In genomic region chr3:45329779-45330305, GRCh38 we compare ENCODE assay signal across 16 cellular contexts. TPM values are rescaled to one million over a fixed set of nuclear protein-coding genes. Genes with fewer than 3 reads are reported as not detected.
A peak's percentile ranks its signal among the peaks of the same experiment; 100 is the strongest.
DNase-seq lines count a peak whose midpoint lies in the region; FAIRE-seq and TF ChIP-seq lines count a peak whose summit lies in the region.
"Had no signal": no experiment of that assay in that cellular context is flagged by ENCODE, and none has a peak within 500 bp of the region (broad histone marks: within the 10 kb centered on the region; RNA-seq: fewer than 3 reads in every experiment).

No MANE protein-coding gene starts in this region.

- H3K9me3 ChIP-seq in BLaER1 (no peaks in the 10 kb centered on the region), Loucy (ENCODE audit: insufficient read depth, low read depth, low read length) (no peaks in the 10 kb centered on the region), H1 (ENCODE audit: insufficient read depth in 2 of 2, low read depth in 1 of 2, low read length in 1 of 2) (no peaks in the 10 kb centered on the region)
- H3K9me3 ChIP-seq in BLaER1 treated with 17β-estradiol and CSF1 and Interleukin-3, amounts not matched to agents 10 nM and 100 nM (replicated peaks in 1 of 11), result no peaks in the 10 kb centered on the region
- H3K9me3 ChIP-seq: A549, BE2C, Caco-2 had no signal

- H3K4me1 ChIP-seq in BLaER1 (peaks cover 20% of the 10 kb centered on the region), Loucy (ENCODE audit: insufficient read depth, low read length, poor library complexity, severe bottlenecking) (peaks cover 22% of the 10 kb centered on the region), H1 (replicated peaks in 1 of 4; ENCODE audit: control insufficient read depth in 3 of 4, insufficient read depth in 4 of 4, low read length in 3 of 4) (peaks cover 0 to 2% (median 0%) of the 10 kb centered on the region in 4 experiments; a peak in 2 of 7 replicates)
- peaks cover 0 to 29% (median 19%) of the 10 kb centered on the region in 10 experiments; a peak in 16 of 20 replicates for H3K4me1 ChIP-seq in BLaER1 treated with 17β-estradiol and CSF1 and Interleukin-3, amounts not matched to agents 10 nM and 100 nM
- H3K4me1 ChIP-seq: A549, BE2C, Caco-2 had no signal

- H4K5ac ChIP-seq in H1 (ENCODE audit: insufficient read length, low read depth, low read length), result no peak overlapping the region

- H3K4ac ChIP-seq in H1 (replicated peaks; ENCODE audit: insufficient read length, low read depth, low read length), result no peak overlapping the region

- TF ChIP-seq POLR2A in H1 (IDR thresholded peaks at IDR 0.05; ENCODE audit: control extremely low read depth in 1 of 2, low read depth in 2 of 2, low read length in 2 of 2), result no peak

- no peak overlapping the region for H3K27ac ChIP-seq in BLaER1
- H3K27ac ChIP-seq in BLaER1 treated with 17β-estradiol and CSF1 and Interleukin-3, amounts not matched to agents 10 nM and 100 nM, result no peak overlapping the region
- no peak overlapping the region for H3K27ac ChIP-seq in H1 (ENCODE audit: low read depth, low read length)
- H3K27ac ChIP-seq in brain microvascular endothelial cell, result no peak overlapping the region
- H3K27ac ChIP-seq in coronary artery, result no peak overlapping the region
- H3K27ac ChIP-seq: A549, GM23248 had no signal

- H3K9ac ChIP-seq in BLaER1 (no peak overlapping the region), Loucy (ENCODE audit: low read depth, low read length, poor library complexity, severe bottlenecking) (no peak overlapping the region), H1 (replicated peaks in 1 of 4; ENCODE audit: extremely low read depth in 1 of 4, low read depth in 3 of 4, low read length in 3 of 4) (no peak overlapping the region)
- H3K9ac ChIP-seq in BLaER1 treated with 17β-estradiol and CSF1 and Interleukin-3, amounts not matched to agents 10 nM and 100 nM, result no peak overlapping the region
- H3K9ac ChIP-seq: GM23248 had no signal

- no peak overlapping the region for H3K56ac ChIP-seq in H1 (replicated peaks; ENCODE audit: insufficient read length, low read depth, low read length)

- TF ChIP-seq CTCF in Loucy (conservative IDR thresholded peaks at IDR 0.05; ENCODE audit: low read length), result no peak
- TF ChIP-seq CTCF in H1 (IDR thresholded peaks at IDR 0.05; ENCODE audit: control extremely low read depth in 1 of 3, insufficient read depth in 1 of 3, low read depth in 1 of 3, low read length in 3 of 3), result no peak
- TF ChIP-seq CTCF in brain microvascular endothelial cell (IDR thresholded peaks at IDR 0.05; ENCODE audit: low read depth, low read length, missing control alignments), result no peak
- no peak for TF ChIP-seq CTCF in coronary artery (IDR thresholded peaks at IDR 0.05)

- H2AK5ac ChIP-seq in H1 (ENCODE audit: low read depth, low read length), result peak overlapping the region; percentile 92; the same call in 1 of the 2 replicates

- WGBS in H1 (ENCODE audit: extremely low coverage in 1 of 2, insufficient coverage in 1 of 2, insufficient read length in 1 of 2, insufficient replicate concordance in 2 of 2, low coverage in 1 of 2, low lambda C conversion rate in 2 of 2, missing lambda C conversion rate in 1 of 2), 2 experiments, result 85% methylated on average over 7 of the region's 7 CpGs; no CpG with 5 or more reads in 1 of the 2 experiments

- H2BK20ac ChIP-seq in H1 (ENCODE audit: low read length), result no peak overlapping the region

- no peaks in the 10 kb centered on the region for H3K79me1 ChIP-seq in H1 (ENCODE audit: low read depth, low read length)

- POLR2A ChIA-PET in H1 (lab: Charles Lee; ENCODE audit: partially characterized antibody), result no interaction called here

- TF ChIP-seq EP300 in H1 (IDR thresholded peaks at IDR 0.05; ENCODE audit: borderline replicate concordance in 1 of 2, low read depth in 2 of 2, low read length in 2 of 2), result no peak

- H3K14ac ChIP-seq in H1 (ENCODE audit: insufficient read length), result no peak overlapping the region

- H3F3A ChIP-seq in Loucy (ENCODE audit: low read depth), result no peaks in the 10 kb centered on the region

- H3K23me2 ChIP-seq in H1 (ENCODE audit: low read depth, low read length), result no peaks in the 10 kb centered on the region

- no peak overlapping the region for H2BK12ac ChIP-seq in H1 (ENCODE audit: low read depth, low read length)

- no peak overlapping the region for H2BK15ac ChIP-seq in H1 (ENCODE audit: low read length)

- in situ Hi-C loops in brain microvascular endothelial cell (cut with HindIII; ENCODE audit: low pct_ligation_motif_present, low sequenced_read_pairs), result no loop called here

- H3K79me2 ChIP-seq in Loucy (ENCODE audit: insufficient read depth, low read length) (no peaks in the 10 kb centered on the region), H1 (ENCODE audit: control insufficient read depth in 1 of 2, insufficient read depth in 2 of 2, low read length in 2 of 2) (no peaks in the 10 kb centered on the region)

- H4K20me1 ChIP-seq in BLaER1 (no peaks in the 10 kb centered on the region), Loucy (ENCODE audit: insufficient read depth, low read length, poor library complexity, severe bottlenecking) (no peaks in the 10 kb centered on the region), H1 (replicated peaks in 1 of 2; ENCODE audit: control insufficient read depth in 1 of 2, insufficient read depth in 2 of 2, low read length in 2 of 2) (no peaks in the 10 kb centered on the region)
- H4K20me1 ChIP-seq in BLaER1 treated with 17β-estradiol and CSF1 and Interleukin-3, amounts not matched to agents 10 nM and 100 nM, result no peaks in the 10 kb centered on the region

- H4K8ac ChIP-seq in H1 (ENCODE audit: extremely low read depth, insufficient read depth, low read length), result no peak overlapping the region

- CTCF ChIA-PET in H1 (lab: Charles Lee; ENCODE audit: partially characterized antibody), result interaction anchor here (0.8 to 3.8 kb wide), 6 partner anchors 8 to 293 kb away, joined by 3 to 19 read pairs (median 5); no protein-coding TSS in a partner anchor

- no peak overlapping the region for H2BK5ac ChIP-seq in H1 (ENCODE audit: low read depth, low read length)

- H3K4me2 ChIP-seq in BLaER1, result 0 out of 2 replicates have a peak overlapping the region, but pooled peaks have one; percentile 43
- H3K4me2 ChIP-seq in BLaER1 treated with 17β-estradiol and CSF1 and Interleukin-3, amounts not matched to agents 10 nM and 100 nM, result peak overlapping the region in 6 of 11 experiments; percentile 36 to 57 (median 46); a peak in 10 of 22 replicates
- H3K4me2 ChIP-seq in Loucy (ENCODE audit: low read depth, low read length, poor library complexity, severe bottlenecking), result peak overlapping the region; percentile 2
- H3K4me2 ChIP-seq in H1 (ENCODE audit: insufficient read depth in 1 of 2, low read depth in 2 of 2, low read length in 2 of 2), result no peak overlapping the region
- H3K4me2 ChIP-seq: A549 had no signal

- no peak for FAIRE-seq in H1 (lab: Jason Lieb, UNC)
- FAIRE-seq: A549, GM12878, HepG2 had no signal

- H3K18ac ChIP-seq in H1 (ENCODE audit: extremely low read depth, low read length), result no peak overlapping the region

- H4K91ac ChIP-seq in H1 (replicated peaks; ENCODE audit: insufficient read length, low read length), result no peak overlapping the region

- H3K23ac ChIP-seq in H1 (ENCODE audit: insufficient read length), result no peak overlapping the region

- no peak overlapping the region for H2BK120ac ChIP-seq in H1 (replicated peaks; ENCODE audit: low read depth, low read length)

- H3K9me2 ChIP-seq in Loucy (replicated peaks; ENCODE audit: low read depth, low read length), result no peaks in the 10 kb centered on the region

- no peak for TF ChIP-seq RAD21 in H1 (IDR thresholded peaks at IDR 0.05 in 1 of 2, conservative IDR thresholded peaks at IDR 0.05 in 1 of 2; ENCODE audit: low read depth in 2 of 2, low read length in 2 of 2)

- no peaks in the 10 kb centered on the region for H3K27me3 ChIP-seq in BLaER1
- H3K27me3 ChIP-seq in BLaER1 treated with 17β-estradiol and CSF1 and Interleukin-3, amounts not matched to agents 10 nM and 100 nM, result no peaks in the 10 kb centered on the region
- H3K27me3 ChIP-seq in Loucy (ENCODE audit: insufficient read depth, low read length, poor library complexity, severe bottlenecking), result no peaks in the 10 kb centered on the region
- no peaks in the 10 kb centered on the region for H3K27me3 ChIP-seq in H1 (replicated peaks in 1 of 4; ENCODE audit: control insufficient read depth in 3 of 4, extremely low read depth in 1 of 4, insufficient read depth in 3 of 4, low read length in 3 of 4)
- H3K27me3 ChIP-seq in brain microvascular endothelial cell (replicated peaks), result peaks cover 19% of the 10 kb centered on the region
- H3K27me3 ChIP-seq: BE2C had no signal

- H2AFZ ChIP-seq in Loucy (ENCODE audit: low read length) (peak overlapping the region; percentile 88), H1 (ENCODE audit: low read length) (no peak overlapping the region)
- H2AFZ ChIP-seq: GM23248 had no signal

- H3K4me3 ChIP-seq in BLaER1 (no peak overlapping the region), Loucy (ENCODE audit: low read length, poor library complexity, severe bottlenecking) (no peak overlapping the region), H1 (ENCODE audit: extremely low read depth in 1 of 4, insufficient read depth in 2 of 4, low read depth in 3 of 4, low read length in 4 of 4) (no peak overlapping the region), brain microvascular endothelial cell (ENCODE audit: low read depth, low read length) (no peak overlapping the region), coronary artery (no peak overlapping the region)
- no peak overlapping the region for H3K4me3 ChIP-seq in BLaER1 treated with 17β-estradiol and CSF1 and Interleukin-3, amounts not matched to agents 10 nM and 100 nM
- H3K4me3 ChIP-seq: A549, GM12878, GM23248 had no signal

- H3K36me3 ChIP-seq in BLaER1, result no peaks in the 10 kb centered on the region
- H3K36me3 ChIP-seq in BLaER1 treated with 17β-estradiol and CSF1 and Interleukin-3, amounts not matched to agents 10 nM and 100 nM, result no peaks in the 10 kb centered on the region
- no peaks in the 10 kb centered on the region for H3K36me3 ChIP-seq in Loucy (ENCODE audit: insufficient read depth, low read length)
- no peaks in the 10 kb centered on the region for H3K36me3 ChIP-seq in H1 (ENCODE audit: control insufficient read depth in 2 of 4, insufficient read depth in 4 of 4, low read length in 3 of 4)
- no peaks in the 10 kb centered on the region for H3K36me3 ChIP-seq in brain microvascular endothelial cell (replicated peaks)
- H3K36me3 ChIP-seq: BE2C had no signal

- DNase-seq in H1 (ENCODE audit: low read depth in 1 of 2, low spot score in 2 of 2), result no peak
- DNase-seq in brain microvascular endothelial cell, result no peak
- DNase-seq in LoVo (ENCODE audit: low spot score), result no peak
- no peak for DNase-seq in coronary artery (ENCODE audit: low spot score)
- DNase-seq: BE2C; Caco-2; CD8-positive, alpha-beta memory T cell; DMS53; GM23248; H9 had no signal

RNA-seq across cellular contexts. Expression of gene LARS2, which starts 58.5 kb away (rescaled TPM):
- total RNA-seq in H1 (2021; fragmentation: NEBNext Ultra II Directional; extraction: Animal tissue kit (Norgen Biotek cat#: 25700)), result 54.4 and 55.9 TPM in 2 replicates
- polyA plus RNA-seq in H1 (2011; rRNA removed), result 25.0 and 25.6 TPM in 2 replicates
- 29.3 TPM for polyA plus RNA-seq in H1 (2011; cell fraction: cytosol; rRNA removed)
- 80.2 TPM for polyA plus RNA-seq in H1 (2011; cell fraction: nucleus; rRNA removed)
- polyA plus RNA-seq in H1 (2012, experiment 1 of 2), result 29.2 to 38.6 TPM (median 33.3 TPM) in 4 replicates
- polyA plus RNA-seq in H1 (2012, experiment 2 of 2), result 12.9 TPM
- polyA plus RNA-seq in H1 (2013, experiment 1 of 2), result 35.2 TPM
- 31.9 TPM for polyA plus RNA-seq in H1 (2013, experiment 2 of 2)
- 75.5 and 85.7 TPM in 2 replicates for polyA minus RNA-seq in H1 (2011; rRNA and poly(A)+ RNA removed)
- polyA minus RNA-seq in H1 (2011; cell fraction: cytosol; rRNA and poly(A)+ RNA removed), result 25.6 TPM
- 82.2 TPM for polyA minus RNA-seq in H1 (2011; cell fraction: nucleus; rRNA and poly(A)+ RNA removed)

Comparison
In these comparisons a context has a peak if more than half of its experiments do, and no peak if none do; other contexts are left out.
1. H3K4me2 ChIP-seq: peak in BLaER1 (single experiment), BLaER1 treated with 17β-estradiol and CSF1 and Interleukin-3, amounts not matched to agents 10 nM and 100 nM (6 of 11) and Loucy (single experiment); none in H1 (0 of 2).